17 cellular contexts compared by ENCODE assay signal in the genomic region with DNA sequence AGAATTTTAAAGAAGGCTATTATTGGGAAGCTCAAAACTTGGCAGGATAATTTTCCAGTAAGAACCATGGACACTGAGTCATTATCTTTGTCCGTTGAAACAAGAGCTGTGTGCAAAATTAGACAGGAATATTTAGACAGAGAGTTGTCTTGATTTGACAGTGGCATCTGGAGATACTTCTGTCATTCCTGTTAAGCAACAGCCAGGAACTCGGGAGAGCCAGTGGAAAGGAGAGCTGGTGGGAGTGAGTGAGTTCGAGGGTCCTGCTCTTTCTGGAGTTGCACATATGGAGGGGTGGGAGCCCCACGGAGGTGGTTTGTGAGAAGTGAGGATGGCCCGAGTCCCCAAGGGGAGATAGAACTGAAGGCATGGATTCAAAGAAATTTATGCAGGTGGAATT. TPM values are rescaled to one million over a fixed set of nuclear protein-coding genes. Genes with fewer than 3 reads are reported as not detected.
DNase-seq lines count a peak whose midpoint lies in the region; ATAC-seq and TF ChIP-seq lines count a peak whose summit lies in the region.
"Had no signal": no experiment of that assay in that cellular context is flagged by ENCODE, and none has a peak within 500 bp of the region (broad histone marks: within the 10 kb centered on the region; RNA-seq: fewer than 3 reads in every experiment).

No MANE protein-coding gene starts in this region.

- peaks cover 3 to 79% (median 63%) of the 10 kb centered on the region in 12 donors for H3K4me1 ChIP-seq in heart left ventricle
- H3K4me1 ChIP-seq in adipocyte (ENCODE audit: control insufficient read depth, insufficient read depth, low read length), result peaks cover 60% of the 10 kb centered on the region
- H3K4me1 ChIP-seq in mesenchymal stem cell (ENCODE audit: control insufficient read depth, insufficient read depth, low read depth, low read length), result peaks cover 10% of the 10 kb centered on the region
- peaks cover 22 to 86% (median 82%) of the 10 kb centered on the region in 5 donors for H3K4me1 ChIP-seq in subcutaneous abdominal adipose tissue (ENCODE audit: control insufficient read depth in 5 of 5, insufficient read depth in 5 of 5, low read length in 5 of 5)

- H3K27me3 ChIP-seq in heart left ventricle (no peaks in the 10 kb centered on the region), adipocyte (replicated peaks; ENCODE audit: control insufficient read depth, insufficient read depth, low read length) (no peaks in the 10 kb centered on the region), mesenchymal stem cell (ENCODE audit: control insufficient read depth in 1 of 2, insufficient read depth in 1 of 2, low read length in 2 of 2) (no peaks in the 10 kb centered on the region), subcutaneous abdominal adipose tissue (ENCODE audit: control insufficient read depth in 5 of 5, insufficient read depth in 4 of 5, low read length in 5 of 5) (no peaks in the 10 kb centered on the region)
- H3K27me3 ChIP-seq: brain microvascular endothelial cell, dorsolateral prefrontal cortex, uterus had no signal

- intact Hi-C loops in heart left ventricle (cut with DNase I) (loop anchor here in 4 of 10 donors (5.0 kb wide), 2 partner anchors 39 to 44 kb away; no protein-coding TSS in a partner anchor), Right ventricle myocardium inferior (cut with DNase I) (no loop called here)

- H3K4me3 ChIP-seq in heart left ventricle, result peak overlapping the region in 9 of 12 donors; percentile 8 to 98 (median 80)
- peak overlapping the region; percentile 38 for H3K4me3 ChIP-seq in adipocyte (ENCODE audit: low read length)
- H3K4me3 ChIP-seq in mesenchymal stem cell (ENCODE audit: insufficient read depth in 1 of 2, low read depth in 1 of 2, low read length in 2 of 2), result no peak overlapping the region
- peak overlapping the region in 2 of 5 donors; percentile 17 to 19 for H3K4me3 ChIP-seq in subcutaneous abdominal adipose tissue (ENCODE audit: low read depth in 1 of 5, low read length in 5 of 5)
- H3K4me3 ChIP-seq: uterus had no signal

- no peak overlapping the region for H4K91ac ChIP-seq in mesenchymal stem cell (ENCODE audit: low read length)

- no peaks in the 10 kb centered on the region for H3K36me3 ChIP-seq in heart left ventricle
- no peaks in the 10 kb centered on the region for H3K36me3 ChIP-seq in adipocyte (ENCODE audit: control insufficient read depth, insufficient read depth, low read length, severe bottlenecking)
- no peaks in the 10 kb centered on the region for H3K36me3 ChIP-seq in mesenchymal stem cell (ENCODE audit: control insufficient read depth in 1 of 2, insufficient read depth in 2 of 2, low read depth in 1 of 2, low read length in 2 of 2)
- no peaks in the 10 kb centered on the region for H3K36me3 ChIP-seq in subcutaneous abdominal adipose tissue (ENCODE audit: control insufficient read depth in 5 of 5, insufficient read depth in 5 of 5, low read length in 5 of 5)
- H3K36me3 ChIP-seq: brain microvascular endothelial cell, uterus had no signal

- H3K27ac ChIP-seq in heart left ventricle (peak overlapping the region in 11 of 12 donors; percentile 73 to 99 (median 97)), mesenchymal stem cell (ENCODE audit: low read length, poor library complexity, severe bottlenecking) (no peak overlapping the region), subcutaneous abdominal adipose tissue (ENCODE audit: low read depth, low read length) (peak overlapping the region; percentile 77)
- H3K27ac ChIP-seq: brain microvascular endothelial cell, parathyroid adenoma had no signal

- H2BK5ac ChIP-seq in mesenchymal stem cell (ENCODE audit: low read depth, low read length, poor library complexity, severe bottlenecking), result no peak overlapping the region

- no peak for ATAC-seq in heart left ventricle
- ATAC-seq in Right ventricle myocardium inferior, result no peak
- no peak for ATAC-seq in HG03135 (IDR thresholded peaks at IDR 0.05; ENCODE audit: unreplicated experiment)
- ATAC-seq: stimulated activated naive CD8-positive, alpha-beta T cell treated with anti-CD3 and anti-CD28 coated beads, Interleukin-15, amount 100 ng/mL, for 72 hours had no signal

- H3K14ac ChIP-seq in mesenchymal stem cell (ENCODE audit: low read length in 2 of 2), result no peak overlapping the region

- no peak overlapping the region for H2AK5ac ChIP-seq in mesenchymal stem cell (ENCODE audit: low read length, severe bottlenecking)

- H3K79me1 ChIP-seq in mesenchymal stem cell (replicated peaks; ENCODE audit: low read length, poor library complexity, severe bottlenecking), result peaks cover 25% of the 10 kb centered on the region

- DNase-seq in heart left ventricle (no peak), Right ventricle myocardium inferior (ENCODE audit: missing footprints) (no peak), adipocyte (ENCODE audit: low read depth) (no peak), mesenchymal stem cell (no peak), H4 (ENCODE audit: low spot score) (no peak)
- no peak for DNase-seq in stimulated activated naive CD4-positive, alpha-beta T cell (lab: John Stamatoyannopoulos, UW)
- DNase-seq: ACHN; activated naive CD4-positive, alpha-beta T cell; brain microvascular endothelial cell; dorsolateral prefrontal cortex; KBM-7; NCI-H2171 treated with DMSO at 0.1 percent for 48 hours; stimulated activated naive CD8-positive, alpha-beta T cell treated with anti-CD3 and anti-CD28 coated beads, Interleukin-15, amount 100 ng/mL, for 72 hours; uterus had no signal

- no peak overlapping the region for H3K23ac ChIP-seq in mesenchymal stem cell (ENCODE audit: low read length in 2 of 2)

- H2BK15ac ChIP-seq in mesenchymal stem cell (ENCODE audit: low read depth, poor library complexity, severe bottlenecking), result no peak overlapping the region

- H3K9me3 ChIP-seq in heart left ventricle (peaks cover 0 to 6% (median 0%) of the 10 kb centered on the region in 12 donors), adipocyte (ENCODE audit: control insufficient read depth, low read length) (no peaks in the 10 kb centered on the region), mesenchymal stem cell (ENCODE audit: control insufficient read depth, low read length) (no peaks in the 10 kb centered on the region), subcutaneous abdominal adipose tissue (ENCODE audit: control insufficient read depth in 5 of 5, low read length in 5 of 5) (peaks cover 0 to 5% (median 3%) of the 10 kb centered on the region in 5 donors)
- H3K9me3 ChIP-seq: uterus had no signal

- no peak overlapping the region for H2BK120ac ChIP-seq in mesenchymal stem cell (ENCODE audit: low read depth, low read length)

- TF ChIP-seq CTCF in heart left ventricle (IDR thresholded peaks at IDR 0.05), result no peak

- H3K9ac ChIP-seq in adipocyte (ENCODE audit: low read length) (peak overlapping the region; percentile 44), mesenchymal stem cell (ENCODE audit: low read length) (peak overlapping the region; percentile 56), subcutaneous abdominal adipose tissue (ENCODE audit: low read length in 5 of 5) (peak overlapping the region in 1 of 5 donors; percentile 48)
- H3K9ac ChIP-seq: parathyroid adenoma had no signal

- no peak overlapping the region for H3K4ac ChIP-seq in mesenchymal stem cell (ENCODE audit: low read depth in 1 of 2, low read length in 2 of 2)

- no peak overlapping the region for H2AFZ ChIP-seq in mesenchymal stem cell (ENCODE audit: low read depth, low read length)
- H2AFZ ChIP-seq: parathyroid adenoma had no signal

- 36 to 54% (median 48%) methylated on average over 5 of the region's 5 CpGs for WGBS in heart left ventricle, 4 donors
- WGBS in mesenchymal stem cell, result 77% methylated on average over 5 of the region's 5 CpGs

- H3K18ac ChIP-seq in mesenchymal stem cell (ENCODE audit: low read depth in 1 of 2, low read length in 2 of 2), result no peak overlapping the region

- peak in 1 of 2 donors; percentile 23 for TF ChIP-seq POLR2A in heart left ventricle (IDR thresholded peaks at IDR 0.05)

- no peak overlapping the region for H2BK12ac ChIP-seq in mesenchymal stem cell (ENCODE audit: low read length in 2 of 2)

- H3K4me2 ChIP-seq in mesenchymal stem cell (ENCODE audit: low read length, poor library complexity, severe bottlenecking), result no peak overlapping the region

- H4K8ac ChIP-seq in mesenchymal stem cell (ENCODE audit: low read length), result no peak overlapping the region

RNA-seq across cellular contexts. Expression of a gene that starts 3.1 kb away (rescaled TPM):
- 100 to 1,000 TPM; 141 to 915 (median 310) TPM for total RNA-seq in heart left ventricle
- 100 to 1,000 TPM; 193 to 243 TPM for polyA plus RNA-seq in heart left ventricle
- total RNA-seq in Right ventricle myocardium inferior, result 412 TPM
- polyA plus RNA-seq in mesenchymal stem cell (2013, experiment 1 of 2), result 1.9 TPM
- 1.8 TPM for polyA plus RNA-seq in mesenchymal stem cell (2013, experiment 2 of 2)
- 7.2 and 8.3 TPM in 2 replicates for total RNA-seq in H4 (2014; rRNA removed; shearing (Covaris generic))

Comparison
In these comparisons a context has a peak if more than half of its experiments do, and no peak if none do; other contexts are left out.
1. H3K4me3 ChIP-seq: peak in heart left ventricle (9 of 12) and adipocyte (single experiment); none in mesenchymal stem cell (0 of 2).
2. RNA of a gene that starts 3.1 kb away (total RNA-seq): 412 TPM in Right ventricle myocardium inferior (single experiment) and 141 to 915 TPM in heart left ventricle; 7.2 to 8.3 TPM in H4; every median in the first group is over 10 times any median in the second.